ENCODE assay signal across 4 cellular contexts in the genomic region with DNA sequence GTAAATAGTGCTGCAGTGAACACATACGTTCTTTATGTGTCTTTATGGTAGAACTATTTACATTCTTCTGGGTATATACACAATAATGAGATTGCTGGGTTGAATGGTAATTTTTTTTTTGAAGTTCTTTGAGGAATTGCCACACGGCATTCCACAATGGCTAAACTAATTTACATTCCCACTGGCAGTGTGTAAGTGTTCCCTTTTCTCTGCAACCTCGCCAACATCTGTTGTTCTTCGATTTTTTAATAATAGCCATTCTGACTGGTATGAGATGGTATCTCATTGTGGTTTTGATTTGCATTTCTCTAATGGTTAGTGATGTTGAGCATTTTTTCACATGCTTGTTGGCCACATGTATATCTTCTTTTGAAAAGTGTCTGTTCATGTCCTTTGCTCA.
DNase-seq lines count a peak whose midpoint lies in the region; TF ChIP-seq lines count a peak whose summit lies in the region.
"Not testable (repeated sequence)": the region's sequence is repeated elsewhere in the genome, so short reads cannot be mapped to it uniquely, and the experiment has no call there.

No MANE protein-coding gene starts in this region.

- H3K9me3 ChIP-seq in mammary epithelial cell (replicated peaks; ENCODE audit: insufficient read depth, low read length): not testable (repeated sequence)

- not testable (repeated sequence) for H3K27me3 ChIP-seq in mammary epithelial cell (ENCODE audit: insufficient read depth, low read length)

- in situ Hi-C loops in mammary epithelial cell (cut with MboI; ENCODE audit: low sequenced_read_pairs in 2 of 2): not testable (repeated sequence)

- DNase-seq in GM04503 (ENCODE audit: low read depth): peak; percentile 62
- DNase-seq in M059J (ENCODE audit: low read depth): peak; percentile 64
- DNase-seq in RPMI7951 (ENCODE audit: low read depth): peak; percentile 79
- DNase-seq in mammary epithelial cell: peak; percentile 32

- not testable (repeated sequence) for H3K4me2 ChIP-seq in mammary epithelial cell (ENCODE audit: insufficient read depth, low read depth, low read length)

- not testable (repeated sequence) for H3K4me3 ChIP-seq in mammary epithelial cell (replicated peaks in 1 of 3; ENCODE audit: insufficient read depth in 1 of 3, low read depth in 2 of 3, low read length in 3 of 3)

- H3K27ac ChIP-seq in mammary epithelial cell (ENCODE audit: insufficient read depth, low read depth, low read length): not testable (repeated sequence)

- not testable (repeated sequence) for TF ChIP-seq CTCF in mammary epithelial cell (conservative IDR thresholded peaks at IDR 0.05 in 1 of 2, IDR thresholded peaks at IDR 0.05 in 1 of 2; ENCODE audit: extremely low read depth in 1 of 2, insufficient read depth in 1 of 2, low read depth in 1 of 2, low read length in 2 of 2)

- H2AFZ ChIP-seq in mammary epithelial cell (ENCODE audit: low read depth, low read length): not testable (repeated sequence)

- H3K36me3 ChIP-seq in mammary epithelial cell (ENCODE audit: insufficient read depth, low read length): not testable (repeated sequence)

- CTCF ChIA-PET in mammary epithelial cell (lab: Charles Lee; ENCODE audit: low non-redundant PET): not testable (repeated sequence)

- intact Hi-C loops in mammary epithelial cell (cut with micrococcal nuclease): not testable (repeated sequence)

- not testable (repeated sequence) for H4K20me1 ChIP-seq in mammary epithelial cell (ENCODE audit: insufficient read depth, low read length)

- H3K9ac ChIP-seq in mammary epithelial cell (ENCODE audit: insufficient read depth, low read length): not testable (repeated sequence)

- not testable (repeated sequence) for BruUV-seq in mammary epithelial cell (replicated peaks; lab: Mats Ljungman, UMichigan)

- not testable (repeated sequence) for H3K79me2 ChIP-seq in mammary epithelial cell (ENCODE audit: insufficient read depth, low read length)

- dilution Hi-C loops in mammary epithelial cell (cut with HindIII; ENCODE audit: low sequenced_read_pairs): not testable (repeated sequence)

- WGBS in mammary epithelial cell (ENCODE audit: low coverage, missing lambda C conversion rate): 6% methylated on average over 4 of the region's 4 CpGs

- not testable (repeated sequence) for H3K4me1 ChIP-seq in mammary epithelial cell (ENCODE audit: insufficient read depth, low read length)
